13 cellular contexts compared by ENCODE assay signal in genomic region chr5:61659221-61659696, GRCh38.
DNase-seq lines count a peak whose midpoint lies in the region; FAIRE-seq and TF ChIP-seq lines count a peak whose summit lies in the region.
"Had no signal": no experiment of that assay in that cellular context is flagged by ENCODE, and none has a peak within 500 bp of the region (broad histone marks: within the 10 kb centered on the region; RNA-seq: fewer than 3 reads in every experiment).

No MANE protein-coding gene starts in this region.

- no peak overlapping the region for H3K4me3 Mint-ChIP-seq in activated naive CD4-positive, alpha-beta T cell treated with anti-CD3 and anti-CD28 coated beads for 36 hours

- no peaks in the 10 kb centered on the region for H3K36me3 Mint-ChIP-seq in activated naive CD4-positive, alpha-beta T cell treated with anti-CD3 and anti-CD28 coated beads for 36 hours (ENCODE audit: low read depth)
- H3K36me3 Mint-ChIP-seq: brain had no signal

- no peak for FAIRE-seq in small intestine (lab: Jason Lieb, UNC)
- FAIRE-seq: G401.6 had no signal

- H3K27me3 Mint-ChIP-seq in activated naive CD4-positive, alpha-beta T cell treated with anti-CD3 and anti-CD28 coated beads for 36 hours (ENCODE audit: low read depth) = peaks cover 11% of the 10 kb centered on the region

- CTCF ChIA-PET in activated naive CD4-positive, alpha-beta T cell treated with anti-CD3 and anti-CD28 coated beads for 36 hours (lab: Charles Lee) = interaction anchor here (0.5 to 3.9 kb wide), 21 partner anchors 8 to 991 kb away, joined by 3 to 16 read pairs (median 4); no protein-coding TSS in a partner anchor

- intact Hi-C loops in posterior vena cava (cut with DNase I) = loop anchor here (5.0 to 10.0 kb wide), 2 partner anchors 324 to 327 kb away; partner anchors contain the start of gene ZSWIM6 (in 2 of the 2)
- intact Hi-C loops in activated naive CD4-positive, alpha-beta T cell treated with anti-CD3 and anti-CD28 coated beads for 36 hours (cut with micrococcal nuclease) = loop anchor here (2.0 to 5.0 kb wide), 3 partner anchors 297 to 982 kb away; partner anchors contain the start of gene ZSWIM6

- DNase-seq in Peyer's patch (peak in 2 of 3 donors; percentile 68), epithelial cell of esophagus (ENCODE audit: low read depth) (peak; percentile 30), small intestine (peak; percentile 80), NCI-H748 (lab: John Stamatoyannopoulos, UW; ENCODE audit: unreplicated experiment) (no peak), posterior vena cava (ENCODE audit: low spot score) (no peak)
- no peak for DNase-seq in activated CD4-positive, alpha-beta T cell treated with anti-CD3 and anti-CD28 coated beads for 4 hours
- no peak for DNase-seq in activated naive CD4-positive, alpha-beta T cell treated with anti-CD3 and anti-CD28 coated beads for 36 hours

- H3K27ac Mint-ChIP-seq in activated naive CD4-positive, alpha-beta T cell treated with anti-CD3 and anti-CD28 coated beads for 36 hours = no peak overlapping the region

- 29 to 65% (median 40%) methylated on average over 13 of the region's 13 CpGs for WGBS in small intestine, 3 donors

- H3K27me3 ChIP-seq in Peyer's patch = no peaks in the 10 kb centered on the region
- no peaks in the 10 kb centered on the region for H3K27me3 ChIP-seq in layer of hippocampus (ENCODE audit: control insufficient read depth, insufficient read depth, low read length)
- H3K27me3 ChIP-seq in small intestine (ENCODE audit: control insufficient read depth in 2 of 2, insufficient read depth in 2 of 2, low read length in 2 of 2) = no peaks in the 10 kb centered on the region
- H3K27me3 ChIP-seq: BLaER1 treated with 17β-estradiol and CSF1 and Interleukin-3, amounts not matched to agents 10 nM and 100 nM; suprapubic skin had no signal

- no peaks in the 10 kb centered on the region for H3K9me3 ChIP-seq in Peyer's patch
- H3K9me3 ChIP-seq in small intestine (ENCODE audit: control insufficient read depth, low read depth) = no peaks in the 10 kb centered on the region
- H3K9me3 ChIP-seq: suprapubic skin had no signal

- TF ChIP-seq POLR2A in Peyer's patch (IDR thresholded peaks at IDR 0.05) = no peak

- H3K9me3 Mint-ChIP-seq in activated naive CD4-positive, alpha-beta T cell treated with anti-CD3 and anti-CD28 coated beads for 36 hours = no peaks in the 10 kb centered on the region

- TF ChIP-seq CTCF in Peyer's patch (IDR thresholded peaks at IDR 0.05) = no peak
- TF ChIP-seq CTCF in epithelial cell of esophagus (IDR thresholded peaks at IDR 0.05; ENCODE audit: insufficient read depth, low read depth, low read length, missing control alignments) = no peak

- no peaks in the 10 kb centered on the region for H3K4me1 ChIP-seq in Peyer's patch
- H3K4me1 ChIP-seq in small intestine (ENCODE audit: control insufficient read depth in 2 of 2, insufficient read depth in 1 of 2, low read depth in 1 of 2, low read length in 1 of 2) = no peaks in the 10 kb centered on the region
- H3K4me1 ChIP-seq: suprapubic skin had no signal

- no peaks in the 10 kb centered on the region for H3K4me1 Mint-ChIP-seq in activated naive CD4-positive, alpha-beta T cell treated with anti-CD3 and anti-CD28 coated beads for 36 hours (ENCODE audit: low read depth)

- H3K4me3 ChIP-seq in Peyer's patch (peak overlapping the region in 2 of 4 donors; percentile 8 to 15), epithelial cell of esophagus (ENCODE audit: low read length) (no peak overlapping the region), small intestine (ENCODE audit: low read depth in 1 of 2, low read length in 2 of 2) (peak overlapping the region in 1 of 2 donors; percentile 12)
- H3K4me3 ChIP-seq: BLaER1 treated with 17β-estradiol and CSF1 and Interleukin-3, amounts not matched to agents 10 nM and 100 nM; suprapubic skin had no signal

- H3K27ac ChIP-seq in Peyer's patch = no peak overlapping the region
- peak overlapping the region; percentile 23 for H3K27ac ChIP-seq in layer of hippocampus (ENCODE audit: low read depth, low read length)
- no peak overlapping the region for H3K27ac ChIP-seq in small intestine (ENCODE audit: low read depth in 1 of 2, low read length in 1 of 2)
- H3K27ac ChIP-seq: BLaER1 treated with 17β-estradiol and CSF1 and Interleukin-3, amounts not matched to agents 10 nM and 100 nM; epithelial cell of prostate; suprapubic skin had no signal

- H3K36me3 ChIP-seq in Peyer's patch = no peaks in the 10 kb centered on the region
- H3K36me3 ChIP-seq in small intestine (ENCODE audit: control insufficient read depth in 2 of 2, insufficient read depth in 2 of 2, low read length in 2 of 2) = no peaks in the 10 kb centered on the region
- H3K36me3 ChIP-seq: BLaER1 treated with 17β-estradiol and CSF1 and Interleukin-3, amounts not matched to agents 10 nM and 100 nM; suprapubic skin had no signal

Comparison
In these comparisons a context has a peak if more than half of its experiments do, and no peak if none do; other contexts are left out.
1. DNase-seq: peak in Peyer's patch (2 of 3), epithelial cell of esophagus (single experiment) and small intestine (single experiment); none in activated CD4-positive, alpha-beta T cell treated with anti-CD3 and anti-CD28 coated beads for 4 hours (0 of 2), NCI-H748 (single experiment), posterior vena cava (single experiment) and activated naive CD4-positive, alpha-beta T cell treated with anti-CD3 and anti-CD28 coated beads for 36 hours (single experiment).